8 cellular contexts compared by ENCODE assay signal in the genomic region with DNA sequence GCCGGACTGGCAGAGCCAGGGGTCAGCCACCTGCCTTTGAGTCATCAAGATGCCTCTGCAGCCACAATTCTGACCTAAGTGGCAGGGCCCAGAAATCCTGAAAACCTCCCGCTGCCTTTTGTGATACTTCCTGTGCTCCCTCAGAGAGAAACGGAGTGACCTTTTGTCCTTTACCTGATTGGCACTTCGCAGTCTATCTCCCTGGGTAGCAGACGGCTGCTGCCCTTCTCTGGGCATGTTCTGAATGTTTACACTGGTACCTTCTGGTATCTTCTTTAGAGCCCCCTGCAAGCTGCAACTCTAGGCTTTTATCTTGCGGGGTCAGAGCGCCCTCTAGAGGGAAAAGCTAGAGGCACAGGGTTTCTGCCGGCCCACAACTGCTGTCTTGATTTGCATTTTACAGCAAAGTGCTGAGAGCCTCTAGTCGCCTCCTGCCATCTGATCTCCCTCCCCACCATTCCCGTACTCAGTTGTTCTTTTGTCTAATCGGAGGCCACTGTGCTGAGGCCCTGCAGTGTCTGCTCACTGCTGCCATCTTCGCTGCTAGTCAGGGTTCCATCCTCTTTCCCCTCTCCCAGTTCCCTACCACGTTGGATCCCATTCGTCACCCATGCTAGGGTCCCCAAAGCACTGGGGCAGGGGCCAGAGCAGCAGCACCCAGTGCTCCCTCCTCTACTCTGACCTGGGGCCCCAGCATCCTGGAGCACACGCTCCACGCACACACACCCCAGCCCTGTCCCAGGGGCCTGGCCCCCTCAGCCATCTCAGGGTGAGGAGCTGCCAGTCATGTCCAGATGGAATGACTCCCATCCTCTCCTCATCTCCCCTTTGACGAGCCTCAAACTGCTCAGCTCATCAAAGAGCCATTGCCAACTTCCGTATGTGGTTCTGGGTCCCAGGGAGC. TPM values are rescaled to one million over a fixed set of nuclear protein-coding genes. Genes with fewer than 3 reads are reported as not detected.
A peak's percentile ranks its signal among the peaks of the same experiment; 100 is the strongest.
DNase-seq lines count a peak whose midpoint lies in the region; ATAC-seq and TF ChIP-seq lines count a peak whose summit lies in the region.

No MANE protein-coding gene starts in this region.

- no TSS peak for BruUV-seq in Calu3 (replicated peaks; lab: Mats Ljungman, UMichigan)

- H3K9me3 ChIP-seq in tibial nerve: no peaks in the 10 kb centered on the region

- H3K4me1 ChIP-seq in KMS-11 (ENCODE audit: low read depth, poor library complexity, severe bottlenecking) (peaks cover 67% of the 10 kb centered on the region), tibial nerve (peaks cover 0 to 77% (median 34%) of the 10 kb centered on the region in 4 donors)

- no peak for TF ChIP-seq POLR2A in tibial nerve (IDR thresholded peaks at IDR 0.05)

- peak in 1 of 2 donors; percentile 24 for TF ChIP-seq EP300 in tibial nerve (IDR thresholded peaks at IDR 0.05)

- no peaks in the 10 kb centered on the region for H4K20me1 ChIP-seq in KMS-11 (ENCODE audit: insufficient read depth)

- H3K27ac ChIP-seq in KMS-11 (peak overlapping the region; percentile 63), RWPE1 (peak overlapping the region; percentile 42), tibial nerve (peak overlapping the region in 3 of 4 donors; percentile 66 to 85 (median 81))

- peak overlapping the region; percentile 66 for H3K4me2 ChIP-seq in KMS-11

- peak overlapping the region; percentile 46 for H3K27ac Mint-ChIP-seq in Calu3 (ENCODE audit: unreplicated experiment)

- CTCF ChIA-PET in Calu3 (lab: Charles Lee) (interaction anchor here (0.6 to 2.9 kb wide), 8 partner anchors 18 to 347 kb away, joined by 3 to 16 read pairs (median 5); no protein-coding TSS in a partner anchor), RWPE1 (lab: Yijun Ruan, JAX) (interaction anchor here (0.5 to 5.7 kb wide), 50 partner anchors 8 to 808 kb away, joined by 3 to 34 read pairs (median 4); a partner anchor contains a TSS)

- H3K4me3 ChIP-seq in KMS-11 (IDR thresholded peaks at IDR 0.05; ENCODE audit: insufficient read depth, low read depth, low read length) (no peak overlapping the region), tibial nerve (no peak overlapping the region)

- no peaks in the 10 kb centered on the region for H3K79me2 ChIP-seq in KMS-11 (ENCODE audit: insufficient read depth, low read depth)

- intact Hi-C loops in Calu3 (cut with micrococcal nuclease; ENCODE audit: unreplicated experiment): loop anchor here (1.0 kb wide), 2 partner anchors 277 to 347 kb away; no protein-coding TSS in a partner anchor

- TF ChIP-seq CTCF in Calu3 (IDR thresholded peaks at IDR 0.05; ENCODE audit: unreplicated experiment) (peak; percentile 93), KMS-11 (conservative IDR thresholded peaks at IDR 0.05; ENCODE audit: low read depth, low read length) (peak; percentile 98), RWPE1 (conservative IDR thresholded peaks at IDR 0.05; ENCODE audit: low read depth) (peak; percentile 98), tibial nerve (IDR thresholded peaks at IDR 0.05) (peak; percentile 68 to 80 (median 77))

- ATAC-seq in HG02981 (IDR thresholded peaks at IDR 0.05; ENCODE audit: unreplicated experiment): no peak

- H3K4me3 Mint-ChIP-seq in Calu3 (ENCODE audit: low read depth, unreplicated experiment): no peak overlapping the region

- peaks cover 41% of the 10 kb centered on the region for H3K36me3 Mint-ChIP-seq in Calu3 (ENCODE audit: insufficient read depth, unreplicated experiment)

- H3K27me3 ChIP-seq in KMS-11 (ENCODE audit: insufficient read depth, low read depth): no peaks in the 10 kb centered on the region
- no peaks in the 10 kb centered on the region for H3K27me3 ChIP-seq in tibial nerve

- WGBS in tibial nerve, 2 donors: 58 to 60% methylated on average over 18 of the region's 18 CpGs

- peaks cover 34% of the 10 kb centered on the region for H3K4me1 Mint-ChIP-seq in Calu3 (ENCODE audit: low read depth, unreplicated experiment)

- DNase-seq in Calu3 (peak; percentile 72), RWPE1 (ENCODE audit: low spot score) (peak; percentile 77), fibroblast of the conjunctiva (ENCODE audit: low read depth) (peak; percentile 48), occipital lobe (lab: John Stamatoyannopoulos, UW) (peak; percentile 65), tibial nerve (ENCODE audit: low spot score in 2 of 2) (peak in 1 of 2 donors; percentile 62)
- peak; percentile 84 for DNase-seq in activated effector memory CD4-positive, alpha-beta T cell treated with anti-CD3 and anti-CD28 coated beads, Interleukin-2, amount 50 U/mL, for 16 hours

- H3K36me3 ChIP-seq in KMS-11 (ENCODE audit: insufficient read depth): no peaks in the 10 kb centered on the region
- peaks cover 0 to 43% (median 3%) of the 10 kb centered on the region in 3 donors for H3K36me3 ChIP-seq in tibial nerve

- no peak overlapping the region for H2AFZ ChIP-seq in KMS-11 (ENCODE audit: low read depth)

- peak overlapping the region; percentile 4; the same call in 1 of the 2 replicates for H3K9ac ChIP-seq in KMS-11

- H3K9me3 Mint-ChIP-seq in Calu3 (ENCODE audit: low read depth, unreplicated experiment): no peaks in the 10 kb centered on the region

- POLR2A ChIA-PET in RWPE1 (lab: Yijun Ruan, JAX; ENCODE audit: low non-redundant PET): no interaction called here

- H3K27me3 Mint-ChIP-seq in Calu3 (ENCODE audit: unreplicated experiment): no peaks in the 10 kb centered on the region

RNA-seq across cellular contexts. Expression of a gene that starts 26.7 kb away (rescaled TPM):
- 16.0 and 16.6 TPM in 2 replicates for total RNA-seq in Calu3 (2022)
- total RNA-seq in occipital lobe: 2.7 TPM
- total RNA-seq in tibial nerve: 1 to 10 TPM; 4.4 to 7.2 (median 6.3) TPM

RNA-seq across cellular contexts. Expression of a gene that starts 47.6 kb away (rescaled TPM):
- total RNA-seq in Calu3 (2022) (72.3 and 93.9 TPM in 2 replicates), occipital lobe (38.7 TPM), tibial nerve (100 to 1,000 TPM; 211 to 311 (median 272) TPM)
